2 cellular contexts compared by ENCODE assay signal in the genomic region with DNA sequence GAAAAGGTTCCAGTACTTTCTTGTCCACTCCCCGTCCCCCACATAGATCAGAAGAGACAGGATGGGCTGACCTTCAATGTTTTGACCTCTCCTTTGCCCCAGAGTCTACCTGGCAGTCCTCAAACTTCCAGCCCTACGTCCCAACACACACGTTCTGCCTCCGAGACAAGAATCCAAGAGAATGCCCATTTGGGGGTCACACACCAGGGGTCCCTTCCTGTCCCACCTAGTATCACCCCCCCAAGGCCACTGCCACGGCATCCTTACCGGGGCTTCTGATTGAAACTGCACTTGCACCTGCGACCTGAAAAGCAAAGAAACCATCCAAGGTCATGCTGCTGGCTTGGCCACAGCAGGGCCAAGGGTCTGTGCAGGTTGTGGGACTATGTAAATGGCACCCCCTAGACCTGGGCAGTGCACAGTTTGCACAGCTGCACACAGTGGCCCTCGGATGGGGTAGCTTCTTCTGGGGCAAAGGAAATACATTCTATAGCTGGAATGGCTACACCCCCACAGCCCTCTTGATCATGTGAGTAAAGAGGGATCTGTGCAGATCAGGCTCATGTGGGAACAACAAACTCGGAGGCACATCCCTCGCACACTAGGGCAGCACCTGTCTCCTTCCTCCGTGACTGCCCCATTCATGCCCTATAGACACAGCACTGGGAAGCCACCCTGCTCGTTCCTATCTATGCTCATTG.
TF ChIP-seq lines count a peak whose summit lies in the region.

No MANE protein-coding gene starts in this region.

TF ChIP-seq in IMR-90, 13 proteins besides CTCF, POLR2A, EP300 and RAD21:
- TF ChIP-seq, protein P1, sequence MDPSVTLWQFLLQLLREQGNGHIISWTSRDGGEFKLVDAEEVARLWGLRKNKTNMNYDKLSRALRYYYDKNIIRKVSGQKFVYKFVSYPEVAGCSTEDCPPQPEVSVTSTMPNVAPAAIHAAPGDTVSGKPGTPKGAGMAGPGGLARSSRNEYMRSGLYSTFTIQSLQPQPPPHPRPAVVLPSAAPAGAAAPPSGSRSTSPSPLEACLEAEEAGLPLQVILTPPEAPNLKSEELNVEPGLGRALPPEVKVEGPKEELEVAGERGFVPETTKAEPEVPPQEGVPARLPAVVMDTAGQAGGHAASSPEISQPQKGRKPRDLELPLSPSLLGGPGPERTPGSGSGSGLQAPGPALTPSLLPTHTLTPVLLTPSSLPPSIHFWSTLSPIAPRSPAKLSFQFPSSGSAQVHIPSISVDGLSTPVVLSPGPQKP (IDR thresholded peaks at IDR 0.05; ENCODE audit: borderline replicate concordance, low read depth, low read length), result no peak
- TF ChIP-seq MAZ (IDR thresholded peaks at IDR 0.05; ENCODE audit: borderline replicate concordance, low read depth, low read length) (no peak), MXI1 (IDR thresholded peaks at IDR 0.05; ENCODE audit: borderline replicate concordance, low read depth, low read length) (no peak), NFE2L2 (IDR thresholded peaks at IDR 0.05; ENCODE audit: low read depth, low read length) (no peak), RCOR1 (IDR thresholded peaks at IDR 0.05; ENCODE audit: insufficient replicate concordance, low read length) (no peak), SMC3 (IDR thresholded peaks at IDR 0.05; ENCODE audit: low read depth, low read length) (no peak), BHLHE40 (IDR thresholded peaks at IDR 0.05; ENCODE audit: low read depth, low read length) (no peak), CEBPB (IDR thresholded peaks at IDR 0.05; ENCODE audit: low read depth, low read length) (no peak), RFX5 (IDR thresholded peaks at IDR 0.05; ENCODE audit: low read depth, low read length) (no peak), MAFK (IDR thresholded peaks at IDR 0.05; ENCODE audit: low read depth, low read length) (no peak), FOS (IDR thresholded peaks at IDR 0.05; ENCODE audit: low read depth, low read length) (no peak), CHD1 (IDR thresholded peaks at IDR 0.05; ENCODE audit: low read depth, low read length) (no peak)
- TF ChIP-seq, protein P2, sequence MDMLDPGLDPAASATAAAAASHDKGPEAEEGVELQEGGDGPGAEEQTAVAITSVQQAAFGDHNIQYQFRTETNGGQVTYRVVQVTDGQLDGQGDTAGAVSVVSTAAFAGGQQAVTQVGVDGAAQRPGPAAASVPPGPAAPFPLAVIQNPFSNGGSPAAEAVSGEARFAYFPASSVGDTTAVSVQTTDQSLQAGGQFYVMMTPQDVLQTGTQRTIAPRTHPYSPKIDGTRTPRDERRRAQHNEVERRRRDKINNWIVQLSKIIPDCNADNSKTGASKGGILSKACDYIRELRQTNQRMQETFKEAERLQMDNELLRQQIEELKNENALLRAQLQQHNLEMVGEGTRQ (IDR thresholded peaks at IDR 0.05; ENCODE audit: low read depth, low read length), result no peak
TF ChIP-seq in IMR-90: peak in this region for 0.

TF ChIP-seq in HepG2, 621 proteins besides CTCF, POLR2A, EP300 and RAD21:
- TF ChIP-seq DBP (CRISPR knock-in tag; IDR thresholded peaks at IDR 0.05; ENCODE audit: not compliant biosample characterization), result no peak
- no peak for TF ChIP-seq ZNF574 (CRISPR knock-in tag; IDR thresholded peaks at IDR 0.05)
- TF ChIP-seq, protein P3, sequence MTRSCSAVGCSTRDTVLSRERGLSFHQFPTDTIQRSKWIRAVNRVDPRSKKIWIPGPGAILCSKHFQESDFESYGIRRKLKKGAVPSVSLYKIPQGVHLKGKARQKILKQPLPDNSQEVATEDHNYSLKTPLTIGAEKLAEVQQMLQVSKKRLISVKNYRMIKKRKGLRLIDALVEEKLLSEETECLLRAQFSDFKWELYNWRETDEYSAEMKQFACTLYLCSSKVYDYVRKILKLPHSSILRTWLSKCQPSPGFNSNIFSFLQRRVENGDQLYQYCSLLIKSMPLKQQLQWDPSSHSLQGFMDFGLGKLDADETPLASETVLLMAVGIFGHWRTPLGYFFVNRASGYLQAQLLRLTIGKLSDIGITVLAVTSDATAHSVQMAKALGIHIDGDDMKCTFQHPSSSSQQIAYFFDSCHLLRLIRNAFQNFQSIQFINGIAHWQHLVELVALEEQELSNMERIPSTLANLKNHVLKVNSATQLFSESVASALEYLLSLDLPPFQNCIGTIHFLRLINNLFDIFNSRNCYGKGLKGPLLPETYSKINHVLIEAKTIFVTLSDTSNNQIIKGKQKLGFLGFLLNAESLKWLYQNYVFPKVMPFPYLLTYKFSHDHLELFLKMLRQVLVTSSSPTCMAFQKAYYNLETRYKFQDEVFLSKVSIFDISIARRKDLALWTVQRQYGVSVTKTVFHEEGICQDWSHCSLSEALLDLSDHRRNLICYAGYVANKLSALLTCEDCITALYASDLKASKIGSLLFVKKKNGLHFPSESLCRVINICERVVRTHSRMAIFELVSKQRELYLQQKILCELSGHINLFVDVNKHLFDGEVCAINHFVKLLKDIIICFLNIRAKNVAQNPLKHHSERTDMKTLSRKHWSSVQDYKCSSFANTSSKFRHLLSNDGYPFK (CRISPR knock-in tag; IDR thresholded peaks at IDR 0.05; ENCODE audit: borderline replicate concordance), result no peak
- no peak for TF ChIP-seq KDM6A (CRISPR knock-in tag; IDR thresholded peaks at IDR 0.05; ENCODE audit: low read depth)
- no peak for TF ChIP-seq ZC3H4 (CRISPR knock-in tag; IDR thresholded peaks at IDR 0.05; ENCODE audit: borderline replicate concordance)
- TF ChIP-seq AHR (CRISPR knock-in tag; IDR thresholded peaks at IDR 0.05), result no peak
- no peak for TF ChIP-seq FOXO1 (CRISPR knock-in tag; IDR thresholded peaks at IDR 0.05)
